1 cellular context compared by ENCODE assay signal in the genomic region with DNA sequence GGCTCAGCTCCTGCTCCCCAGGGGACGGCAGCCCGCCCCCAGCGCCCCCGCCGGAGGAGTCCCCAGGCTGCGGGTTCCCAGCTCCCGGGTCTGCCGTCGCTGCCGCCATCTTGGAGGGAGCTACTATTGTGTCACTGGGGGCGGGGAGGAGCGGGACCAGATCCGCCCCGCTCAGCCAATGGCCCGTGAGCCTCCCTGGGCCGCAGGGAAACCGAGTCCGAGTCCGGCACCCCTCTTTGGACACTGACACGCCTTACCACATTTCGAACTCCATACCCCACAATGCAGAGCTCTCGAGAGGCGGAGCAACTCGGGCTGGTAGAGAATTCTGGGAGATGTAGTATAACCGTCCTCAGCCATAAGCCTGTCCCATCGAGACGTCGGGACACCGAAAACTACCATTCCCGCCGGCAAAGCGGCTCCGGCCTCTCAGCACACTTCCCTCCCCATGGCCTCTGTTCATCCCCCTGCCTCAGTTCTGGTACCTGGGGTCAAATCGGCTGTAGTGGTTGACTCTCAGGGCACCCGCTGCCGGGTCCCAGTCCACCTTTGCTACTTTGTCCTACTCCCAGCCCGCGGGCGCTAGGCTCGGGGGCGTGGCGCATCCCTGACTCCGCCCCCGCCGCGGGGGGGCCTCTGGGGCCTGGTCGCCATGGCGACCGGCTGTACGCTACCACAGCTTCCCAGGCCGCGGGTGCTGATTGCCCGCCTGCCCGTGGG.
A peak's percentile ranks its signal among the peaks of the same experiment; 100 is the strongest.
TF ChIP-seq lines count a peak whose summit lies in the region.

A gene (minus strand): TSS at position 133 of the 720 bp plus-strand sequence. CDS start 24 bp downstream, at position 109.
A gene with protein sequence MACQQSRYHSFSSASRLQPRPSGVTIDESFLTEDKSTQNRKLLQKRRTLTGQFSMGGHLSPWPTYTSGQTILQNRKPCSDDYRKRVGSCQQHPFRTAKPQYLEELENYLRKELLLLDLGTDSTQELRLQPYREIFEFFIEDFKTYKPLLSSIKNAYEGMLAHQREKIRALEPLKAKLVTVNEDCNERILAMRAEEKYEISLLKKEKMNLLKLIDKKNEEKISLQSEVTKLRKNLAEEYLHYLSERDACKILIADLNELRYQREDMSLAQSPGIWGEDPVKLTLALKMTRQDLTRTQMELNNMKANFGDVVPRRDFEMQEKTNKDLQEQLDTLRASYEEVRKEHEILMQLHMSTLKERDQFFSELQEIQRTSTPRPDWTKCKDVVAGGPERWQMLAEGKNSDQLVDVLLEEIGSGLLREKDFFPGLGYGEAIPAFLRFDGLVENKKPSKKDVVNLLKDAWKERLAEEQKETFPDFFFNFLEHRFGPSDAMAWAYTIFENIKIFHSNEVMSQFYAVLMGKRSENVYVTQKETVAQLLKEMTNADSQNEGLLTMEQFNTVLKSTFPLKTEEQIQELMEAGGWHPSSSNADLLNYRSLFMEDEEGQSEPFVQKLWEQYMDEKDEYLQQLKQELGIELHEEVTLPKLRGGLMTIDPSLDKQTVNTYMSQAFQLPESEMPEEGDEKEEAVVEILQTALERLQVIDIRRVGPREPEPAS (plus strand): TSS at position 462 of the 720 bp plus-strand sequence. CDS start 261 bp downstream, outside the sequence.

TF ChIP-seq in GM12878, 131 proteins besides CTCF, POLR2A, EP300 and RAD21 (continued from another document and continues in another):
- TF ChIP-seq, protein P1, sequence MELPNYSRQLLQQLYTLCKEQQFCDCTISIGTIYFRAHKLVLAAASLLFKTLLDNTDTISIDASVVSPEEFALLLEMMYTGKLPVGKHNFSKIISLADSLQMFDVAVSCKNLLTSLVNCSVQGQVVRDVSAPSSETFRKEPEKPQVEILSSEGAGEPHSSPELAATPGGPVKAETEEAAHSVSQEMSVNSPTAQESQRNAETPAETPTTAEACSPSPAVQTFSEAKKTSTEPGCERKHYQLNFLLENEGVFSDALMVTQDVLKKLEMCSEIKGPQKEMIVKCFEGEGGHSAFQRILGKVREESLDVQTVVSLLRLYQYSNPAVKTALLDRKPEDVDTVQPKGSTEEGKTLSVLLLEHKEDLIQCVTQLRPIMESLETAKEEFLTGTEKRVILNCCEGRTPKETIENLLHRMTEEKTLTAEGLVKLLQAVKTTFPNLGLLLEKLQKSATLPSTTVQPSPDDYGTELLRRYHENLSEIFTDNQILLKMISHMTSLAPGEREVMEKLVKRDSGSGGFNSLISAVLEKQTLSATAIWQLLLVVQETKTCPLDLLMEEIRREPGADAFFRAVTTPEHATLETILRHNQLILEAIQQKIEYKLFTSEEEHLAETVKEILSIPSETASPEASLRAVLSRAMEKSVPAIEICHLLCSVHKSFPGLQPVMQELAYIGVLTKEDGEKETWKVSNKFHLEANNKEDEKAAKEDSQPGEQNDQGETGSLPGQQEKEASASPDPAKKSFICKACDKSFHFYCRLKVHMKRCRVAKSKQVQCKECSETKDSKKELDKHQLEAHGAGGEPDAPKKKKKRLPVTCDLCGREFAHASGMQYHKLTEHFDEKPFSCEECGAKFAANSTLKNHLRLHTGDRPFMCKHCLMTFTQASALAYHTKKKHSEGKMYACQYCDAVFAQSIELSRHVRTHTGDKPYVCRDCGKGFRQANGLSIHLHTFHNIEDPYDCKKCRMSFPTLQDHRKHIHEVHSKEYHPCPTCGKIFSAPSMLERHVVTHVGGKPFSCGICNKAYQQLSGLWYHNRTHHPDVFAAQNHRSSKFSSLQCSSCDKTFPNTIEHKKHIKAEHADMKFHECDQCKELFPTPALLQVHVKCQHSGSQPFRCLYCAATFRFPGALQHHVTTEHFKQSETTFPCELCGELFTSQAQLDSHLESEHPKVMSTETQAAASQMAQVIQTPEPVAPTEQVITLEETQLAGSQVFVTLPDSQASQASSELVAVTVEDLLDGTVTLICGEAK (IDR thresholded peaks at IDR 0.05; ENCODE audit: borderline replicate concordance), result peak; percentile 80; the same call in 1 of the 2 replicates
- TF ChIP-seq CHD1 (IDR thresholded peaks at IDR 0.05; ENCODE audit: low read depth, low read length) (no peak), ZNF207 (IDR thresholded peaks at IDR 0.05; ENCODE audit: borderline replicate concordance) (0 out of 2 replicates have a peak, but pooled peaks have one; percentile 85), BCL11A (IDR thresholded peaks at IDR 0.05; ENCODE audit: low read depth, low read length) (no peak), GATAD2B (conservative IDR thresholded peaks at IDR 0.05; ENCODE audit: low read depth) (peak; percentile 58), LARP7 (IDR thresholded peaks at IDR 0.05) (peak; percentile 88; the same call in 1 of the 2 replicates), PAX5 (IDR thresholded peaks at IDR 0.05; ENCODE audit: borderline replicate concordance, low read depth, low read length) (0 out of 2 replicates have a peak, but pooled peaks have one; percentile 47), RB1 (IDR thresholded peaks at IDR 0.05; ENCODE audit: borderline replicate concordance) (peak; percentile 67; the same call in 1 of the 2 replicates), BACH1 (IDR thresholded peaks at IDR 0.05; ENCODE audit: borderline replicate concordance) (peak; percentile 58; the same call in 1 of the 2 replicates), ATF7 (IDR thresholded peaks at IDR 0.05; ENCODE audit: low read depth) (peak; percentile 52), NR2C1 (IDR thresholded peaks at IDR 0.05) (peak; percentile 83), NR2C2 (IDR thresholded peaks at IDR 0.05; ENCODE audit: borderline replicate concordance, control insufficient read depth, insufficient read length, low read depth) (no peak), CREM (IDR thresholded peaks at IDR 0.05; ENCODE audit: low read depth) (peak; percentile 96), IKZF1 (conservative IDR thresholded peaks at IDR 0.05) (peak; percentile 100), NRF1 (conservative IDR thresholded peaks at IDR 0.05; ENCODE audit: low read depth, low read length) (no peak), SRF (IDR thresholded peaks at IDR 0.05; ENCODE audit: low read depth in 2 of 2, low read length in 2 of 2) (0 out of 4 replicates have a peak, but pooled peaks of 1 of the 2 experiments have one; percentile 7), NBN (IDR thresholded peaks at IDR 0.05) (peak; percentile 30; the same call in 1 of the 2 replicates), SREBF1 (IDR thresholded peaks at IDR 0.05; ENCODE audit: low read length) (peak; percentile 86), TAF1 (IDR thresholded peaks at IDR 0.05; ENCODE audit: borderline replicate concordance, low read depth, low read length) (peak; percentile 100), RCOR1 (conservative IDR thresholded peaks at IDR 0.05; ENCODE audit: low read depth, low read length) (0 out of 2 replicates have a peak, but pooled peaks have one; percentile 18), ASH2L (IDR thresholded peaks at IDR 0.05; ENCODE audit: borderline replicate concordance, low read depth) (peak; percentile 77; the same call in 1 of the 2 replicates), TARDBP (IDR thresholded peaks at IDR 0.05; ENCODE audit: borderline replicate concordance) (peak; percentile 93), SMARCA5 (IDR thresholded peaks at IDR 0.05) (no peak)
- TF ChIP-seq, protein P2, sequence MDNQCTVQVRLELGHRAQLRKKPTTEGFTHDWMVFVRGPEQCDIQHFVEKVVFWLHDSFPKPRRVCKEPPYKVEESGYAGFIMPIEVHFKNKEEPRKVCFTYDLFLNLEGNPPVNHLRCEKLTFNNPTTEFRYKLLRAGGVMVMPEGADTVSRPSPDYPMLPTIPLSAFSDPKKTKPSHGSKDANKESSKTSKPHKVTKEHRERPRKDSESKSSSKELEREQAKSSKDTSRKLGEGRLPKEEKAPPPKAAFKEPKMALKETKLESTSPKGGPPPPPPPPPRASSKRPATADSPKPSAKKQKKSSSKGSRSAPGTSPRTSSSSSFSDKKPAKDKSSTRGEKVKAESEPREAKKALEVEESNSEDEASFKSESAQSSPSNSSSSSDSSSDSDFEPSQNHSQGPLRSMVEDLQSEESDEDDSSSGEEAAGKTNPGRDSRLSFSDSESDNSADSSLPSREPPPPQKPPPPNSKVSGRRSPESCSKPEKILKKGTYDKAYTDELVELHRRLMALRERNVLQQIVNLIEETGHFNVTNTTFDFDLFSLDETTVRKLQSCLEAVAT (IDR thresholded peaks at IDR 0.05), result no peak; the same call in 1 of the 2 replicates
- TF ChIP-seq, protein P3, sequence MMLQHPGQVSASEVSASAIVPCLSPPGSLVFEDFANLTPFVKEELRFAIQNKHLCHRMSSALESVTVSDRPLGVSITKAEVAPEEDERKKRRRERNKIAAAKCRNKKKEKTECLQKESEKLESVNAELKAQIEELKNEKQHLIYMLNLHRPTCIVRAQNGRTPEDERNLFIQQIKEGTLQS (IDR thresholded peaks at IDR 0.05; ENCODE audit: borderline replicate concordance, extremely low read depth, low read depth, low read length), result peak; percentile 36; the same call in 1 of the 2 replicates
- TF ChIP-seq, protein P4, sequence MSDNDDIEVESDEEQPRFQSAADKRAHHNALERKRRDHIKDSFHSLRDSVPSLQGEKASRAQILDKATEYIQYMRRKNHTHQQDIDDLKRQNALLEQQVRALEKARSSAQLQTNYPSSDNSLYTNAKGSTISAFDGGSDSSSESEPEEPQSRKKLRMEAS (IDR thresholded peaks at IDR 0.05; ENCODE audit: low read depth, low read length), result 0 out of 2 replicates have a peak, but pooled peaks have one; percentile 14
- TF ChIP-seq, protein P5, sequence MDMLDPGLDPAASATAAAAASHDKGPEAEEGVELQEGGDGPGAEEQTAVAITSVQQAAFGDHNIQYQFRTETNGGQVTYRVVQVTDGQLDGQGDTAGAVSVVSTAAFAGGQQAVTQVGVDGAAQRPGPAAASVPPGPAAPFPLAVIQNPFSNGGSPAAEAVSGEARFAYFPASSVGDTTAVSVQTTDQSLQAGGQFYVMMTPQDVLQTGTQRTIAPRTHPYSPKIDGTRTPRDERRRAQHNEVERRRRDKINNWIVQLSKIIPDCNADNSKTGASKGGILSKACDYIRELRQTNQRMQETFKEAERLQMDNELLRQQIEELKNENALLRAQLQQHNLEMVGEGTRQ (IDR thresholded peaks at IDR 0.05; ENCODE audit: borderline replicate concordance, low read depth, low read length), result no peak
- TF ChIP-seq, protein P6, sequence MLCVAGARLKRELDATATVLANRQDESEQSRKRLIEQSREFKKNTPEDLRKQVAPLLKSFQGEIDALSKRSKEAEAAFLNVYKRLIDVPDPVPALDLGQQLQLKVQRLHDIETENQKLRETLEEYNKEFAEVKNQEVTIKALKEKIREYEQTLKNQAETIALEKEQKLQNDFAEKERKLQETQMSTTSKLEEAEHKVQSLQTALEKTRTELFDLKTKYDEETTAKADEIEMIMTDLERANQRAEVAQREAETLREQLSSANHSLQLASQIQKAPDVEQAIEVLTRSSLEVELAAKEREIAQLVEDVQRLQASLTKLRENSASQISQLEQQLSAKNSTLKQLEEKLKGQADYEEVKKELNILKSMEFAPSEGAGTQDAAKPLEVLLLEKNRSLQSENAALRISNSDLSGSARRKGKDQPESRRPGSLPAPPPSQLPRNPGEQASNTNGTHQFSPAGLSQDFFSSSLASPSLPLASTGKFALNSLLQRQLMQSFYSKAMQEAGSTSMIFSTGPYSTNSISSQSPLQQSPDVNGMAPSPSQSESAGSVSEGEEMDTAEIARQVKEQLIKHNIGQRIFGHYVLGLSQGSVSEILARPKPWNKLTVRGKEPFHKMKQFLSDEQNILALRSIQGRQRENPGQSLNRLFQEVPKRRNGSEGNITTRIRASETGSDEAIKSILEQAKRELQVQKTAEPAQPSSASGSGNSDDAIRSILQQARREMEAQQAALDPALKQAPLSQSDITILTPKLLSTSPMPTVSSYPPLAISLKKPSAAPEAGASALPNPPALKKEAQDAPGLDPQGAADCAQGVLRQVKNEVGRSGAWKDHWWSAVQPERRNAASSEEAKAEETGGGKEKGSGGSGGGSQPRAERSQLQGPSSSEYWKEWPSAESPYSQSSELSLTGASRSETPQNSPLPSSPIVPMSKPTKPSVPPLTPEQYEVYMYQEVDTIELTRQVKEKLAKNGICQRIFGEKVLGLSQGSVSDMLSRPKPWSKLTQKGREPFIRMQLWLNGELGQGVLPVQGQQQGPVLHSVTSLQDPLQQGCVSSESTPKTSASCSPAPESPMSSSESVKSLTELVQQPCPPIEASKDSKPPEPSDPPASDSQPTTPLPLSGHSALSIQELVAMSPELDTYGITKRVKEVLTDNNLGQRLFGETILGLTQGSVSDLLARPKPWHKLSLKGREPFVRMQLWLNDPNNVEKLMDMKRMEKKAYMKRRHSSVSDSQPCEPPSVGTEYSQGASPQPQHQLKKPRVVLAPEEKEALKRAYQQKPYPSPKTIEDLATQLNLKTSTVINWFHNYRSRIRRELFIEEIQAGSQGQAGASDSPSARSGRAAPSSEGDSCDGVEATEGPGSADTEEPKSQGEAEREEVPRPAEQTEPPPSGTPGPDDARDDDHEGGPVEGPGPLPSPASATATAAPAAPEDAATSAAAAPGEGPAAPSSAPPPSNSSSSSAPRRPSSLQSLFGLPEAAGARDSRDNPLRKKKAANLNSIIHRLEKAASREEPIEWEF (IDR thresholded peaks at IDR 0.05; ENCODE audit: insufficient replicate concordance, low read depth, low read length), result peak; percentile 40
- TF ChIP-seq, protein P7, sequence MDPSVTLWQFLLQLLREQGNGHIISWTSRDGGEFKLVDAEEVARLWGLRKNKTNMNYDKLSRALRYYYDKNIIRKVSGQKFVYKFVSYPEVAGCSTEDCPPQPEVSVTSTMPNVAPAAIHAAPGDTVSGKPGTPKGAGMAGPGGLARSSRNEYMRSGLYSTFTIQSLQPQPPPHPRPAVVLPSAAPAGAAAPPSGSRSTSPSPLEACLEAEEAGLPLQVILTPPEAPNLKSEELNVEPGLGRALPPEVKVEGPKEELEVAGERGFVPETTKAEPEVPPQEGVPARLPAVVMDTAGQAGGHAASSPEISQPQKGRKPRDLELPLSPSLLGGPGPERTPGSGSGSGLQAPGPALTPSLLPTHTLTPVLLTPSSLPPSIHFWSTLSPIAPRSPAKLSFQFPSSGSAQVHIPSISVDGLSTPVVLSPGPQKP (IDR thresholded peaks at IDR 0.05; ENCODE audit: low read depth, low read length), result peak; percentile 31; the same call in 1 of the 2 replicates
- TF ChIP-seq, protein P8, sequence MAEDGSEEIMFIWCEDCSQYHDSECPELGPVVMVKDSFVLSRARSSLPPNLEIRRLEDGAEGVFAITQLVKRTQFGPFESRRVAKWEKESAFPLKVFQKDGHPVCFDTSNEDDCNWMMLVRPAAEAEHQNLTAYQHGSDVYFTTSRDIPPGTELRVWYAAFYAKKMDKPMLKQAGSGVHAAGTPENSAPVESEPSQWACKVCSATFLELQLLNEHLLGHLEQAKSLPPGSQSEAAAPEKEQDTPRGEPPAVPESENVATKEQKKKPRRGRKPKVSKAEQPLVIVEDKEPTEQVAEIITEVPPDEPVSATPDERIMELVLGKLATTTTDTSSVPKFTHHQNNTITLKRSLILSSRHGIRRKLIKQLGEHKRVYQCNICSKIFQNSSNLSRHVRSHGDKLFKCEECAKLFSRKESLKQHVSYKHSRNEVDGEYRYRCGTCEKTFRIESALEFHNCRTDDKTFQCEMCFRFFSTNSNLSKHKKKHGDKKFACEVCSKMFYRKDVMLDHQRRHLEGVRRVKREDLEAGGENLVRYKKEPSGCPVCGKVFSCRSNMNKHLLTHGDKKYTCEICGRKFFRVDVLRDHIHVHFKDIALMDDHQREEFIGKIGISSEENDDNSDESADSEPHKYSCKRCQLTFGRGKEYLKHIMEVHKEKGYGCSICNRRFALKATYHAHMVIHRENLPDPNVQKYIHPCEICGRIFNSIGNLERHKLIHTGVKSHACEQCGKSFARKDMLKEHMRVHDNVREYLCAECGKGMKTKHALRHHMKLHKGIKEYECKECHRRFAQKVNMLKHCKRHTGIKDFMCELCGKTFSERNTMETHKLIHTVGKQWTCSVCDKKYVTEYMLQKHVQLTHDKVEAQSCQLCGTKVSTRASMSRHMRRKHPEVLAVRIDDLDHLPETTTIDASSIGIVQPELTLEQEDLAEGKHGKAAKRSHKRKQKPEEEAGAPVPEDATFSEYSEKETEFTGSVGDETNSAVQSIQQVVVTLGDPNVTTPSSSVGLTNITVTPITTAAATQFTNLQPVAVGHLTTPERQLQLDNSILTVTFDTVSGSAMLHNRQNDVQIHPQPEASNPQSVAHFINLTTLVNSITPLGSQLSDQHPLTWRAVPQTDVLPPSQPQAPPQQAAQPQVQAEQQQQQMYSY (CRISPR knock-in tag; IDR thresholded peaks at IDR 0.05), result no peak
